ENCODE assay signal across 8 cellular contexts in genomic region chr6:25279748-25280616, GRCh38. TPM values are rescaled to one million over a fixed set of nuclear protein-coding genes. Genes with fewer than 3 reads are reported as not detected.
DNase-seq lines count a peak whose midpoint lies in the region; ATAC-seq and TF ChIP-seq lines count a peak whose summit lies in the region.

No MANE protein-coding gene starts in this region.

- no TSS peak for BruUV-seq in OCI-LY7 (replicated peaks; lab: Mats Ljungman, UMichigan)

- peak overlapping the region; percentile 68 for H3K4me3 ChIP-seq in AG04450 (ENCODE audit: low read depth, low read length)
- H3K4me3 ChIP-seq in OCI-LY7 (ENCODE audit: low read depth, low read length, poor library complexity, severe bottlenecking), result peak overlapping the region; percentile 99
- peak overlapping the region; percentile 62 for H3K4me3 ChIP-seq in astrocyte of the spinal cord (ENCODE audit: low read depth, low read length)

- H3K4me1 ChIP-seq in OCI-LY7 (ENCODE audit: insufficient read depth, low read length, poor library complexity, severe bottlenecking), result peaks cover 56% of the 10 kb centered on the region

- H3K79me2 ChIP-seq in OCI-LY7 (ENCODE audit: insufficient read depth, low read depth, low read length), result peaks cover 55% of the 10 kb centered on the region

- peaks cover 25% of the 10 kb centered on the region for H3K36me3 ChIP-seq in OCI-LY7 (ENCODE audit: insufficient read depth, low read length)

- H3K9me3 ChIP-seq in AG04450 (ENCODE audit: control insufficient read depth, insufficient read depth, low read length), result no peaks in the 10 kb centered on the region; the same call in 1 of the 2 replicates
- H3K9me3 ChIP-seq in OCI-LY7 (ENCODE audit: low read length), result no peaks in the 10 kb centered on the region

- DNase-seq in AG04450 (ENCODE audit: low read depth, low spot score) (no peak), OCI-LY7 (ENCODE audit: low spot score) (peak; percentile 39), astrocyte of the spinal cord (ENCODE audit: low read depth, low spot score) (no peak), iPS-NIHi7 (ENCODE audit: extremely low spot score) (peak; percentile 64), NOMO-1 treated with dmso at 0.1 percent for 144 hours (lab: John Stamatoyannopoulos, UW; ENCODE audit: unreplicated experiment) (no peak), cortex of kidney (lab: John Stamatoyannopoulos, UW) (no peak)
- peak; percentile 42 for DNase-seq in stimulated activated CD4-positive, alpha-beta T cell treated with anti-CD3 and anti-CD28 coated beads, Interleukin-15, amount 100 ng/mL, for 24 hours

- peak overlapping the region; percentile 86 for H3K4me2 ChIP-seq in OCI-LY7 (ENCODE audit: low read length)

- H3K27me3 ChIP-seq in AG04450 (ENCODE audit: control insufficient read depth, insufficient read depth, low read length), result peaks cover 12% of the 10 kb centered on the region

- CTCF ChIA-PET in AG04450 (lab: Charles Lee) (interaction anchor here (0.6 to 11.4 kb wide), 22 partner anchors 8 to 470 kb away, joined by 3 to 162 read pairs (median 4); no protein-coding TSS in a partner anchor), OCI-LY7 (lab: Charles Lee; ENCODE audit: unreplicated experiment) (interaction anchor here (1.0 to 3.8 kb wide), 3 partner anchors 22 to 211 kb away, joined by 3 to 28 read pairs (median 7); no protein-coding TSS in a partner anchor)

- no peaks in the 10 kb centered on the region for H3K9me2 ChIP-seq in OCI-LY7 (ENCODE audit: insufficient read depth, low read length)

- POLR2A ChIA-PET in AG04450 (lab: Yijun Ruan, JAX) (interaction anchor here (0.6 to 1.1 kb wide), 4 partner anchors 10 to 505 kb away, joined by 4 to 6 read pairs (median 4); no protein-coding TSS in a partner anchor), OCI-LY7 (lab: Charles Lee) (interaction anchor here (0.6 to 4.1 kb wide), 16 partner anchors 18 to 210 kb away, joined by 3 to 25 read pairs (median 5); no protein-coding TSS in a partner anchor)

- peak overlapping the region; percentile 98; the same call in 1 of the 2 replicates for H2AFZ ChIP-seq in OCI-LY7 (ENCODE audit: low read length)

- in situ Hi-C loops in astrocyte of the spinal cord (cut with HindIII; ENCODE audit: low sequenced_read_pairs), result no loop called here

- ATAC-seq in GM19438 (IDR thresholded peaks at IDR 0.05; ENCODE audit: low read depth, unreplicated experiment), result peak; percentile 11

- peaks cover 4% of the 10 kb centered on the region; the same call in 1 of the 2 replicates for H4K20me1 ChIP-seq in OCI-LY7 (ENCODE audit: insufficient read depth, low read length)

- no peak overlapping the region for H3K27ac ChIP-seq in AG04450 (ENCODE audit: low read depth, low read length)
- peak overlapping the region; percentile 47 for H3K27ac ChIP-seq in OCI-LY7 (ENCODE audit: low read depth, low read length, poor library complexity, severe bottlenecking)

- TF ChIP-seq CTCF in AG04450 (IDR thresholded peaks at IDR 0.05; ENCODE audit: low read depth, low read length), result no peak
- no peak for TF ChIP-seq CTCF in OCI-LY7 (conservative IDR thresholded peaks at IDR 0.05; ENCODE audit: low read length)
- TF ChIP-seq CTCF in astrocyte of the spinal cord (IDR thresholded peaks at IDR 0.05; ENCODE audit: low read depth, low read length), result no peak

- intact Hi-C loops in OCI-LY7 (cut with micrococcal nuclease; ENCODE audit: unreplicated experiment), result loop anchor here (1.0 to 2.0 kb wide), 4 partner anchors 87 to 127 kb away; no protein-coding TSS in a partner anchor

RNA-seq across cellular contexts. Expression of gene CARMIL1, which starts 0.8 kb away (rescaled TPM):
- 0.41 and 0.55 TPM in 2 replicates for polyA plus RNA-seq in AG04450 (2011; rRNA removed)
- 0.91 and 1.1 TPM in 2 replicates for polyA minus RNA-seq in AG04450 (2011; rRNA and poly(A)+ RNA removed)
- total RNA-seq in OCI-LY7 (2014; rRNA removed; shearing (Covaris generic)), result 21.8 and 25.5 TPM in 2 replicates
- 39.1 and 40.1 TPM in 2 replicates for total RNA-seq in OCI-LY7 (2022)

Comparison
In these comparisons a context has a peak if more than half of its experiments do, and no peak if none do; other contexts are left out.
1. DNase-seq: peak in OCI-LY7 (single experiment), iPS-NIHi7 (single experiment) and stimulated activated CD4-positive, alpha-beta T cell treated with anti-CD3 and anti-CD28 coated beads, Interleukin-15, amount 100 ng/mL, for 24 hours (single experiment); none in AG04450 (single experiment), astrocyte of the spinal cord (single experiment), NOMO-1 treated with dmso at 0.1 percent for 144 hours (single experiment) and cortex of kidney (single experiment).
2. Peak in every context shown above with its lines, with median percentiles within 50 percentile points of each other: H3K4me3 ChIP-seq.